8 cellular contexts compared by ENCODE assay signal in genomic region chr15:46577767-46578166, GRCh38.
"Had no signal": no experiment of that assay in that cellular context is flagged by ENCODE, and none has a peak within 500 bp of the region (broad histone marks: within the 10 kb centered on the region; RNA-seq: fewer than 3 reads in every experiment).

No MANE protein-coding gene starts in this region.

- FAIRE-seq: H1, H54, K562 had no signal

- DNase-seq: H9, HCEC 1CT, IMR-90 had no signal

- H3K9me3 Mint-ChIP-seq: H9 had no signal

- H3K27ac Mint-ChIP-seq: GM23338, H9 had no signal

- H2AFZ ChIP-seq: GM23338 had no signal

- H3K4me2 ChIP-seq: GM23338 had no signal

- H3K27ac ChIP-seq: HL-60 had no signal

- H3K4me3 Mint-ChIP-seq: GM23338, H9 had no signal

- H3K4me3 ChIP-seq: GM23338, K562 had no signal

- ATAC-seq: GM23338, K562 had no signal
